24 cellular contexts compared by ENCODE assay signal in the genomic region with DNA sequence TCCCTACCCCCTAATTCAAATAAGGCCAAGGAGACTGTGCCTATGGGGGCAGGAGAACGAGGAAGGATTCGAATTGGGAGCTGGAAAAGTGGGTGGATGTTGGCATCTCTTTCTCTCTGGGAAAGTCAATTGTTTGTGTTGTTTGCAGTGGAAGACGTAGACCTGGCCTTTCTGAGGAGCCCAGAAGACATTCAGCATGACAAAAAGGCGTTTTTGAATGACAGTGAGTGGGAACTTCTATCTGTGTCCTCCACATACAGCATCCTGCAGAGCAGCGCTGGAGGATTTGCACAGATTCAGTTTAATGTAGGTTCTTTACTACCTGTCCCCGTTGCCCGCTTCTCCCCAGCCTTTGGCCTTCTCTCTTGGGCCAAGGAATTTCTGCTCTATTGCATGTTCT. TPM values are rescaled to one million over a fixed set of nuclear protein-coding genes. Genes with fewer than 3 reads are reported as not detected.
A peak's percentile ranks its signal among the peaks of the same experiment; 100 is the strongest.
DNase-seq lines count a peak whose midpoint lies in the region; ATAC-seq, FAIRE-seq and TF ChIP-seq lines count a peak whose summit lies in the region.
"Had no signal": no experiment of that assay in that cellular context is flagged by ENCODE, and none has a peak within 500 bp of the region (broad histone marks: within the 10 kb centered on the region; RNA-seq: fewer than 3 reads in every experiment).

No MANE protein-coding gene starts in this region.

- H2BK5ac ChIP-seq in H1 (ENCODE audit: low read depth, low read length): no peak overlapping the region

- H3K27ac ChIP-seq in HUES48 (ENCODE audit: low read depth, low read length): peak overlapping the region; percentile 58
- no peak overlapping the region for H3K27ac ChIP-seq in H1 (ENCODE audit: low read depth, low read length)
- no peak overlapping the region for H3K27ac ChIP-seq in gastrocnemius medialis
- H3K27ac ChIP-seq: A549, C4-2B, HL-60 had no signal

- POLR2A ChIA-PET in H1 (lab: Charles Lee; ENCODE audit: partially characterized antibody): no interaction called here

- 0 out of 4 replicates have a peak, but pooled peaks of 1 of the 2 experiments have one; percentile 8 for TF ChIP-seq RAD21 in H1 (IDR thresholded peaks at IDR 0.05 in 1 of 2, conservative IDR thresholded peaks at IDR 0.05 in 1 of 2; ENCODE audit: low read depth in 2 of 2, low read length in 2 of 2)

- peak overlapping the region; percentile 29 to 57; a peak in 3 of 4 replicates for H3K4me2 ChIP-seq in H1 (ENCODE audit: insufficient read depth in 1 of 2, low read depth in 2 of 2, low read length in 2 of 2)
- H3K4me2 ChIP-seq: A549 had no signal

- no peak overlapping the region for H4K8ac ChIP-seq in H1 (ENCODE audit: extremely low read depth, insufficient read depth, low read length)

- no peak overlapping the region for H3K4ac ChIP-seq in H1 (replicated peaks; ENCODE audit: insufficient read length, low read depth, low read length)

- H3K9me3 ChIP-seq in HUES48 (ENCODE audit: control insufficient read depth, insufficient read depth, low read length) (no peaks in the 10 kb centered on the region), H1 (ENCODE audit: insufficient read depth in 2 of 2, low read depth in 1 of 2, low read length in 1 of 2) (no peaks in the 10 kb centered on the region), gastrocnemius medialis (no peaks in the 10 kb centered on the region)
- H3K9me3 ChIP-seq: A549, BE2C had no signal

- H3K27me3 ChIP-seq in HUES48 (ENCODE audit: control insufficient read depth, insufficient read depth, low read length) (no peaks in the 10 kb centered on the region; the same call in 1 of the 2 replicates), H1 (replicated peaks in 1 of 4; ENCODE audit: control insufficient read depth in 3 of 4, extremely low read depth in 1 of 4, insufficient read depth in 3 of 4, low read length in 3 of 4) (no peaks in the 10 kb centered on the region), gastrocnemius medialis (peaks cover 0 to 2% (median 0%) of the 10 kb centered on the region in 3 donors)
- H3K27me3 ChIP-seq: BE2C had no signal

- CTCF ChIA-PET in H1 (lab: Charles Lee; ENCODE audit: partially characterized antibody): interaction anchor here (0.7 to 1.5 kb wide), 5 partner anchors 36 to 160 kb away, joined by 3 to 5 read pairs (median 3); no protein-coding TSS in a partner anchor

- TF ChIP-seq EP300 in H1 (IDR thresholded peaks at IDR 0.05; ENCODE audit: borderline replicate concordance in 1 of 2, low read depth in 2 of 2, low read length in 2 of 2): no peak

- H2BK15ac ChIP-seq in H1 (ENCODE audit: low read length): no peak overlapping the region

- H3K56ac ChIP-seq in H1 (replicated peaks; ENCODE audit: insufficient read length, low read depth, low read length): no peak overlapping the region

- no peak overlapping the region for H3K14ac ChIP-seq in H1 (ENCODE audit: insufficient read length)

- no peak for ATAC-seq in GM21447 (IDR thresholded peaks at IDR 0.05; ENCODE audit: unreplicated experiment)
- ATAC-seq in gastrocnemius medialis: no peak
- ATAC-seq: A549; CD8-positive, alpha-beta T cell; GM12878; HCT116 had no signal

- no peak overlapping the region for H3K9ac ChIP-seq in HUES48 (ENCODE audit: low read depth, low read length)
- H3K9ac ChIP-seq in H1 (replicated peaks in 1 of 4; ENCODE audit: extremely low read depth in 1 of 4, low read depth in 3 of 4, low read length in 3 of 4): no peak overlapping the region

- H2AK5ac ChIP-seq in H1 (ENCODE audit: low read depth, low read length): no peak overlapping the region

- H3K27me3 Mint-ChIP-seq in glutamatergic neuron (ENCODE audit: unreplicated experiment): peaks cover 3% of the 10 kb centered on the region

- peak; percentile 82 for FAIRE-seq in H1 (lab: Jason Lieb, UNC)
- FAIRE-seq: A549, D721Med, GM12878, GM18507 had no signal

- DNase-seq in H1 (ENCODE audit: low read depth in 1 of 2, low spot score in 2 of 2) (no peak), iPS-NIHi7 (ENCODE audit: extremely low spot score) (peak; percentile 30), glutamatergic neuron (no peak), NCI-H345 (lab: John Stamatoyannopoulos, UW) (no peak), gastrocnemius medialis (no peak)
- DNase-seq: BE2C; CD8-positive, alpha-beta T cell; COR-L47; DMS153; DND-41; GF-D8; GOT3; IMR-90; KBM-7 had no signal

- H3K4me3 Mint-ChIP-seq in glutamatergic neuron (ENCODE audit: unreplicated experiment): no peak overlapping the region
- H3K4me3 Mint-ChIP-seq: CD8-positive, alpha-beta T cell had no signal

- no peak overlapping the region for H3K23ac ChIP-seq in H1 (ENCODE audit: insufficient read length)

- H3K4me3 ChIP-seq in HUES48 (ENCODE audit: low read depth, low read length) (no peak overlapping the region), H1 (ENCODE audit: extremely low read depth in 1 of 4, insufficient read depth in 2 of 4, low read depth in 3 of 4, low read length in 4 of 4) (peak overlapping the region in 1 of 4 experiments; percentile 2; a peak in 1 of 8 replicates), gastrocnemius medialis (no peak overlapping the region)
- H3K4me3 ChIP-seq: A549, GM12878 had no signal

- H3K9me3 Mint-ChIP-seq in glutamatergic neuron (ENCODE audit: unreplicated experiment): no peaks in the 10 kb centered on the region
- H3K9me3 Mint-ChIP-seq: CD8-positive, alpha-beta T cell had no signal

- no peak overlapping the region; the same call in 1 of the 2 replicates for H3K18ac ChIP-seq in H1 (ENCODE audit: extremely low read depth, low read length)

- H3K4me1 Mint-ChIP-seq in glutamatergic neuron (ENCODE audit: low read depth, unreplicated experiment): no peaks in the 10 kb centered on the region

- TF ChIP-seq CTCF in H1 (IDR thresholded peaks at IDR 0.05; ENCODE audit: control extremely low read depth in 1 of 3, insufficient read depth in 1 of 3, low read depth in 1 of 3, low read length in 3 of 3): no peak
- no peak for TF ChIP-seq CTCF in glutamatergic neuron (IDR thresholded peaks at IDR 0.05; ENCODE audit: partially characterized antibody, unreplicated experiment)
- TF ChIP-seq CTCF in gastrocnemius medialis (IDR thresholded peaks at IDR 0.05 in 4 of 5, conservative IDR thresholded peaks at IDR 0.05 in 1 of 5): no peak

- 53% methylated on average over 7 of the region's 7 CpGs; no CpG with 5 or more reads in 1 of the 2 experiments for WGBS in H1 (ENCODE audit: extremely low coverage in 1 of 2, insufficient coverage in 1 of 2, insufficient read length in 1 of 2, insufficient replicate concordance in 2 of 2, low coverage in 1 of 2, low lambda C conversion rate in 2 of 2, missing lambda C conversion rate in 1 of 2), 2 experiments

- no peak overlapping the region for H2BK120ac ChIP-seq in H1 (replicated peaks; ENCODE audit: low read depth, low read length)

- H2AFZ ChIP-seq in H1 (ENCODE audit: low read length): no peak overlapping the region

- TF ChIP-seq POLR2A in H1 (IDR thresholded peaks at IDR 0.05; ENCODE audit: control extremely low read depth in 1 of 2, low read depth in 2 of 2, low read length in 2 of 2): no peak
- TF ChIP-seq POLR2A in gastrocnemius medialis (IDR thresholded peaks at IDR 0.05): no peak

- no peaks in the 10 kb centered on the region for H4K20me1 ChIP-seq in H1 (replicated peaks in 1 of 2; ENCODE audit: control insufficient read depth in 1 of 2, insufficient read depth in 2 of 2, low read length in 2 of 2)

- no peak overlapping the region for H2BK12ac ChIP-seq in H1 (ENCODE audit: low read depth, low read length)

- H3K4me1 ChIP-seq in HUES48 (ENCODE audit: control insufficient read depth, insufficient read depth, low read length): peaks cover 17% of the 10 kb centered on the region
- H3K4me1 ChIP-seq in H1 (replicated peaks in 1 of 4; ENCODE audit: control insufficient read depth in 3 of 4, insufficient read depth in 4 of 4, low read length in 3 of 4): peaks cover 0 to 17% (median 5%) of the 10 kb centered on the region in 4 experiments; a peak in 3 of 7 replicates
- no peaks in the 10 kb centered on the region for H3K4me1 ChIP-seq in gastrocnemius medialis
- H3K4me1 ChIP-seq: A549, BE2C had no signal

- no peak overlapping the region for H3K27ac Mint-ChIP-seq in glutamatergic neuron (ENCODE audit: unreplicated experiment)
- H3K27ac Mint-ChIP-seq: CD8-positive, alpha-beta T cell had no signal

- no peaks in the 10 kb centered on the region for H3K23me2 ChIP-seq in H1 (ENCODE audit: low read depth, low read length)

- no peaks in the 10 kb centered on the region for H3K79me2 ChIP-seq in H1 (ENCODE audit: control insufficient read depth in 1 of 2, insufficient read depth in 2 of 2, low read length in 2 of 2)

- no peak overlapping the region for H4K5ac ChIP-seq in H1 (ENCODE audit: insufficient read length, low read depth, low read length)

- H3K36me3 Mint-ChIP-seq in glutamatergic neuron (ENCODE audit: unreplicated experiment): no peaks in the 10 kb centered on the region
- H3K36me3 Mint-ChIP-seq: CD8-positive, alpha-beta T cell had no signal

- no peak overlapping the region for H4K91ac ChIP-seq in H1 (replicated peaks; ENCODE audit: insufficient read length, low read length)

- H3K36me3 ChIP-seq in HUES48 (ENCODE audit: control insufficient read depth, insufficient read depth, low read length) (no peaks in the 10 kb centered on the region), H1 (ENCODE audit: control insufficient read depth in 2 of 4, insufficient read depth in 4 of 4, low read length in 3 of 4) (no peaks in the 10 kb centered on the region), gastrocnemius medialis (no peaks in the 10 kb centered on the region)
- H3K36me3 ChIP-seq: BE2C had no signal

- H2BK20ac ChIP-seq in H1 (ENCODE audit: low read length): no peak overlapping the region

- intact Hi-C loops in gastrocnemius medialis (cut with DNase I; ENCODE audit: low total_unique reads): no loop called here

- in situ Hi-C loops in gastrocnemius medialis (cut with MboI; ENCODE audit: low sequenced_read_pairs in 4 of 4): no loop called here

- H3K79me1 ChIP-seq in H1 (ENCODE audit: low read depth, low read length): no peaks in the 10 kb centered on the region

RNA-seq across cellular contexts. Expression of gene HTR3B, which starts 28.2 kb away (rescaled TPM):
- not detected in 2 replicates for total RNA-seq in H1 (2021; fragmentation: NEBNext Ultra II Directional; extraction: Animal tissue kit (Norgen Biotek cat#: 25700))
- polyA plus RNA-seq in H1 (2011; rRNA removed): not detected in 2 replicates
- polyA plus RNA-seq in H1 (2011; cell fraction: cytosol; rRNA removed): not detected
- not detected for polyA plus RNA-seq in H1 (2011; cell fraction: nucleus; rRNA removed)
- polyA plus RNA-seq in H1 (2012, experiment 1 of 2): not detected in 4 replicates
- polyA plus RNA-seq in H1 (2012, experiment 2 of 2): not detected
- not detected for polyA plus RNA-seq in H1 (2013, experiment 1 of 2)
- polyA plus RNA-seq in H1 (2013, experiment 2 of 2): not detected
- not detected in 2 replicates for polyA minus RNA-seq in H1 (2011; rRNA and poly(A)+ RNA removed)
- polyA minus RNA-seq in H1 (2011; cell fraction: cytosol; rRNA and poly(A)+ RNA removed): not detected
- polyA minus RNA-seq in H1 (2011; cell fraction: nucleus; rRNA and poly(A)+ RNA removed): not detected
- total RNA-seq in glutamatergic neuron (ENCODE audit: unreplicated experiment) (not detected), gastrocnemius medialis (not detected)
- total RNA-seq: CD8-positive, alpha-beta T cell; GM12878; IMR-90 had no signal
- polyA plus RNA-seq: A549, AG04450, GM12878, IMR-90 had no signal

RNA-seq across cellular contexts. Expression of gene HTR3A, which starts 42.1 kb away (rescaled TPM):
- total RNA-seq in H1 (2021; fragmentation: NEBNext Ultra II Directional; extraction: Animal tissue kit (Norgen Biotek cat#: 25700)): 6.5 and 7.5 TPM in 2 replicates
- polyA plus RNA-seq in H1 (2011; rRNA removed): 8.9 and 9.3 TPM in 2 replicates
- 8.3 TPM for polyA plus RNA-seq in H1 (2011; cell fraction: cytosol; rRNA removed)
- 9.4 TPM for polyA plus RNA-seq in H1 (2011; cell fraction: nucleus; rRNA removed)
- 5.6 to 8.5 TPM (median 7.1 TPM) in 4 replicates for polyA plus RNA-seq in H1 (2012, experiment 1 of 2)
- polyA plus RNA-seq in H1 (2012, experiment 2 of 2): 7.9 TPM
- polyA plus RNA-seq in H1 (2013, experiment 1 of 2): 6.6 TPM
- polyA plus RNA-seq in H1 (2013, experiment 2 of 2): 7.9 TPM
- polyA minus RNA-seq in H1 (2011; rRNA and poly(A)+ RNA removed): 9.5 and 11.4 TPM in 2 replicates
- polyA minus RNA-seq in H1 (2011; cell fraction: cytosol; rRNA and poly(A)+ RNA removed): 2.8 TPM
- polyA minus RNA-seq in H1 (2011; cell fraction: nucleus; rRNA and poly(A)+ RNA removed): 4.7 TPM
- total RNA-seq in glutamatergic neuron (ENCODE audit: unreplicated experiment) (14.5 TPM), gastrocnemius medialis (not detected)
- total RNA-seq: CD8-positive, alpha-beta T cell; GM12878; IMR-90 had no signal
- polyA plus RNA-seq: A549, AG04450, GM12878, IMR-90 had no signal

RNA-seq across cellular contexts. Expression of gene USP28, which starts 57.4 kb away (rescaled TPM):
- 110 and 119 TPM in 2 replicates for total RNA-seq in H1 (2021; fragmentation: NEBNext Ultra II Directional; extraction: Animal tissue kit (Norgen Biotek cat#: 25700))
- polyA plus RNA-seq in H1 (2011; rRNA removed): 54.0 and 82.6 TPM in 2 replicates
- polyA plus RNA-seq in H1 (2011; cell fraction: cytosol; rRNA removed): 81.9 TPM
- polyA plus RNA-seq in H1 (2011; cell fraction: nucleus; rRNA removed): 144 TPM
- 58.4 to 104 TPM (median 79.7 TPM) in 4 replicates for polyA plus RNA-seq in H1 (2012, experiment 1 of 2)
- polyA plus RNA-seq in H1 (2012, experiment 2 of 2): 7.9 TPM
- polyA plus RNA-seq in H1 (2013, experiment 1 of 2): 61.1 TPM
- 63.0 TPM for polyA plus RNA-seq in H1 (2013, experiment 2 of 2)
- polyA minus RNA-seq in H1 (2011; rRNA and poly(A)+ RNA removed): 177 and 222 TPM in 2 replicates
- 83.5 TPM for polyA minus RNA-seq in H1 (2011; cell fraction: cytosol; rRNA and poly(A)+ RNA removed)
- polyA minus RNA-seq in H1 (2011; cell fraction: nucleus; rRNA and poly(A)+ RNA removed): 156 TPM
- 20.0 TPM for total RNA-seq in glutamatergic neuron (ENCODE audit: unreplicated experiment)
- 100 to 1,000 TPM in 1 of 4 donors, 10 to 100 TPM in 3; 56.7 to 141 (median 80.4) TPM for total RNA-seq in gastrocnemius medialis
